In genomic region chr20:32829291-32830005, GRCh38 we compare ENCODE assay signal across 11 cellular contexts. TPM values are rescaled to one million over a fixed set of nuclear protein-coding genes. Genes with fewer than 3 reads are reported as not detected.
DNase-seq lines count a peak whose midpoint lies in the region; ATAC-seq lines count a peak whose summit lies in the region.
"Had no signal": no experiment of that assay in that cellular context is flagged by ENCODE, and none has a peak within 500 bp of the region (broad histone marks: within the 10 kb centered on the region; RNA-seq: fewer than 3 reads in every experiment).

No MANE protein-coding gene starts in this region.

- H4K8ac ChIP-seq in mesenchymal stem cell (ENCODE audit: low read length): no peak overlapping the region

- H2AK5ac ChIP-seq in mesenchymal stem cell (ENCODE audit: low read length, severe bottlenecking): no peak overlapping the region

- H2BK12ac ChIP-seq in mesenchymal stem cell (ENCODE audit: low read length in 2 of 2): no peak overlapping the region

- in situ Hi-C loops in GM23248 (cut with MboI): no loop called here

- H3K4me1 ChIP-seq in GM23248 (ENCODE audit: insufficient read depth) (peaks cover 33% of the 10 kb centered on the region), mesenchymal stem cell (ENCODE audit: control insufficient read depth, insufficient read depth, low read depth, low read length) (peaks cover 12% of the 10 kb centered on the region), stomach smooth muscle (ENCODE audit: control insufficient read depth, insufficient read depth, low read length) (peaks cover 15% of the 10 kb centered on the region)

- H2AFZ ChIP-seq in GM23248 (no peak overlapping the region), mesenchymal stem cell (ENCODE audit: low read depth, low read length) (no peak overlapping the region)

- ATAC-seq in activated T-helper 17 cell treated with anti-CD3 and anti-CD28 coated beads, Interleukin-2, amount 50 U/mL, for 72 hours (replicated peaks): no peak
- ATAC-seq: PC-3 had no signal

- no peaks in the 10 kb centered on the region for H3K27me3 Mint-ChIP-seq in activated T-helper 17 cell treated with anti-CD3 and anti-CD28 coated beads, Interleukin-2, amount 50 U/mL, for 72 hours

- H3K4me1 Mint-ChIP-seq in activated T-helper 17 cell treated with anti-CD3 and anti-CD28 coated beads, Interleukin-2, amount 50 U/mL, for 72 hours: peaks cover 20% of the 10 kb centered on the region

- DNase-seq in GM23248: peak; percentile 81
- no peak for DNase-seq in mesenchymal stem cell
- DNase-seq in ecto neural progenitor cell (ENCODE audit: low spot score): no peak
- DNase-seq in DMS79 treated with DMSO at 0.1 percent for 48 hours (lab: John Stamatoyannopoulos, UW): no peak
- DNase-seq in activated T-cell treated with anti-CD3 and anti-CD28 coated beads, Interleukin-2, amount 50 U/mL, for 1 hour: no peak
- DNase-seq: cortex of kidney, head of caudate nucleus, PC-3, T1000 had no signal

- peaks cover 44% of the 10 kb centered on the region for H3F3A ChIP-seq in GM23248 (ENCODE audit: insufficient read depth)

- H3K9me3 Mint-ChIP-seq in activated T-helper 17 cell treated with anti-CD3 and anti-CD28 coated beads, Interleukin-2, amount 50 U/mL, for 72 hours: no peaks in the 10 kb centered on the region

- no peaks in the 10 kb centered on the region for H3K9me2 ChIP-seq in GM23248 (ENCODE audit: insufficient read depth)

- H3K79me1 ChIP-seq in mesenchymal stem cell (replicated peaks; ENCODE audit: low read length, poor library complexity, severe bottlenecking): peaks cover 6% of the 10 kb centered on the region

- no peak overlapping the region for H3K18ac ChIP-seq in mesenchymal stem cell (ENCODE audit: low read depth in 1 of 2, low read length in 2 of 2)

- no peaks in the 10 kb centered on the region for H3K27me3 ChIP-seq in GM23248 (replicated peaks; ENCODE audit: insufficient read depth)
- no peaks in the 10 kb centered on the region for H3K27me3 ChIP-seq in mesenchymal stem cell (ENCODE audit: control insufficient read depth in 1 of 2, insufficient read depth in 1 of 2, low read length in 2 of 2)
- H3K27me3 ChIP-seq in stomach smooth muscle (ENCODE audit: control insufficient read depth in 1 of 2, insufficient read depth in 2 of 2, low read length in 2 of 2): no peaks in the 10 kb centered on the region

- peak overlapping the region; percentile 82 for H3K27ac Mint-ChIP-seq in activated T-helper 17 cell treated with anti-CD3 and anti-CD28 coated beads, Interleukin-2, amount 50 U/mL, for 72 hours

- H3K4me2 ChIP-seq in GM23248 (ENCODE audit: unreplicated experiment): peak overlapping the region; percentile 33
- no peak overlapping the region for H3K4me2 ChIP-seq in mesenchymal stem cell (ENCODE audit: low read length, poor library complexity, severe bottlenecking)

- no peak overlapping the region for H3K23ac ChIP-seq in mesenchymal stem cell (ENCODE audit: low read length in 2 of 2)

- H2BK120ac ChIP-seq in mesenchymal stem cell (ENCODE audit: low read depth, low read length): no peak overlapping the region

- H4K20me1 ChIP-seq in GM23248 (ENCODE audit: insufficient read depth): peaks cover 8% of the 10 kb centered on the region; the same call in 1 of the 2 replicates

- H3K14ac ChIP-seq in mesenchymal stem cell (ENCODE audit: low read length in 2 of 2): no peak overlapping the region

- peaks cover 97% of the 10 kb centered on the region for H3K79me2 ChIP-seq in GM23248 (ENCODE audit: insufficient read depth)

- H3K36me3 Mint-ChIP-seq in activated T-helper 17 cell treated with anti-CD3 and anti-CD28 coated beads, Interleukin-2, amount 50 U/mL, for 72 hours (ENCODE audit: low read depth): peaks cover 99% of the 10 kb centered on the region

- H3K36me3 ChIP-seq in GM23248 (ENCODE audit: low read depth): peaks cover 31% of the 10 kb centered on the region
- H3K36me3 ChIP-seq in mesenchymal stem cell (ENCODE audit: control insufficient read depth in 1 of 2, insufficient read depth in 2 of 2, low read depth in 1 of 2, low read length in 2 of 2): peaks cover 26 to 42% of the 10 kb centered on the region in 2 experiments
- peaks cover 16 to 18% of the 10 kb centered on the region in 2 donors for H3K36me3 ChIP-seq in stomach smooth muscle (ENCODE audit: control insufficient read depth in 2 of 2, insufficient read depth in 2 of 2, low read length in 2 of 2)

- no peak overlapping the region for H3K4me3 Mint-ChIP-seq in activated T-helper 17 cell treated with anti-CD3 and anti-CD28 coated beads, Interleukin-2, amount 50 U/mL, for 72 hours

- H2BK5ac ChIP-seq in mesenchymal stem cell (ENCODE audit: low read depth, low read length, poor library complexity, severe bottlenecking): no peak overlapping the region

- H3K9me3 ChIP-seq in GM23248 (ENCODE audit: low read depth) (no peaks in the 10 kb centered on the region), mesenchymal stem cell (ENCODE audit: control insufficient read depth, low read length) (no peaks in the 10 kb centered on the region), stomach smooth muscle (ENCODE audit: control insufficient read depth in 2 of 2, low read length in 2 of 2) (no peaks in the 10 kb centered on the region)

- H3K27ac ChIP-seq in GM23248 (peak overlapping the region; percentile 81), mesenchymal stem cell (ENCODE audit: low read length, poor library complexity, severe bottlenecking) (no peak overlapping the region), stomach smooth muscle (ENCODE audit: low read length) (peak overlapping the region; percentile 37)

- no peak overlapping the region for H4K91ac ChIP-seq in mesenchymal stem cell (ENCODE audit: low read length)

- 47 to 48% methylated on average over 3 of the region's 3 CpGs for WGBS in GM23248 (ENCODE audit: low coverage in 1 of 2, low lambda C conversion rate in 2 of 2, missing lambda C conversion rate in 2 of 2), 2 experiments
- WGBS in mesenchymal stem cell: 90% methylated on average over 3 of the region's 3 CpGs

- H3K4ac ChIP-seq in mesenchymal stem cell (ENCODE audit: low read depth in 1 of 2, low read length in 2 of 2): no peak overlapping the region

- no peak overlapping the region for H2BK15ac ChIP-seq in mesenchymal stem cell (ENCODE audit: low read depth, poor library complexity, severe bottlenecking)

- H3K4me3 ChIP-seq in GM23248: no peak overlapping the region
- peak overlapping the region in 1 of 2 experiments; percentile 45 for H3K4me3 ChIP-seq in mesenchymal stem cell (ENCODE audit: insufficient read depth in 1 of 2, low read depth in 1 of 2, low read length in 2 of 2)
- no peak overlapping the region for H3K4me3 ChIP-seq in stomach smooth muscle (ENCODE audit: low read length in 2 of 2)

- H3K9ac ChIP-seq in GM23248: peak overlapping the region; percentile 46
- H3K9ac ChIP-seq in mesenchymal stem cell (ENCODE audit: low read length): peak overlapping the region; percentile 66
- H3K9ac ChIP-seq in stomach smooth muscle (ENCODE audit: low read length in 2 of 2): no peak overlapping the region

RNA-seq across cellular contexts. Expression of gene MAPRE1, which starts 9.7 kb away (rescaled TPM):
- total RNA-seq in GM23248 (2014; rRNA removed; shearing (Covaris generic)): 91.3 and 94.8 TPM in 2 replicates
- polyA plus RNA-seq in GM23248 (2016; fragmentation: Nextera tagmentation; extraction: Ambion mirVana): 77.4 and 82.8 TPM in 2 replicates
- total RNA-seq in activated T-helper 17 cell treated with anti-CD3 and anti-CD28 coated beads, Interleukin-2, amount 50 U/mL, for 72 hours: 100 to 1,000 TPM in 1 of 2 donors, 10 to 100 TPM in 1; 77.3 to 141 TPM
- 75.9 TPM for polyA plus RNA-seq in mesenchymal stem cell (2013, experiment 1 of 2)
- polyA plus RNA-seq in mesenchymal stem cell (2013, experiment 2 of 2): 76.3 TPM

RNA-seq across cellular contexts. Expression of gene EFCAB8, which starts 29.3 kb away (rescaled TPM):
- 0.13 TPM in 1 of 2 replicates, not detected in the other for total RNA-seq in GM23248 (2014; rRNA removed; shearing (Covaris generic))
- not detected in 2 replicates for polyA plus RNA-seq in GM23248 (2016; fragmentation: Nextera tagmentation; extraction: Ambion mirVana)
- under 1 TPM; 0.19 to 0.45 TPM for total RNA-seq in activated T-helper 17 cell treated with anti-CD3 and anti-CD28 coated beads, Interleukin-2, amount 50 U/mL, for 72 hours
- polyA plus RNA-seq in mesenchymal stem cell (2013, experiment 1 of 2): not detected
- 0.04 TPM for polyA plus RNA-seq in mesenchymal stem cell (2013, experiment 2 of 2)
- total RNA-seq: PC-3 had no signal

Comparison
In these comparisons a context has a peak if more than half of its experiments do, and no peak if none do; other contexts are left out.
1. H3K9ac ChIP-seq: peak in GM23248 (single experiment) and mesenchymal stem cell (single experiment); none in stomach smooth muscle (0 of 2).